ENCODE assay signal across 23 cellular contexts in genomic region chr10:15478950-15479349, GRCh38.
A peak's percentile ranks its signal among the peaks of the same experiment; 100 is the strongest.
DNase-seq lines count a peak whose midpoint lies in the region; ATAC-seq lines count a peak whose summit lies in the region.
"Had no signal": no experiment of that assay in that cellular context is flagged by ENCODE, and none has a peak within 500 bp of the region (broad histone marks: within the 10 kb centered on the region; RNA-seq: fewer than 3 reads in every experiment).

No MANE protein-coding gene starts in this region.

- peaks cover 0 to 14% (median 0%) of the 10 kb centered on the region in 11 experiments; a peak in 2 of 22 replicates for H3K36me3 ChIP-seq in BLaER1 treated with 17β-estradiol and CSF1 and Interleukin-3, amounts not matched to agents 10 nM and 100 nM
- H3K36me3 ChIP-seq in ectodermal cell (ENCODE audit: control insufficient read depth, insufficient read depth, low read length): no peaks in the 10 kb centered on the region
- H3K36me3 ChIP-seq in mucosa of rectum (ENCODE audit: control insufficient read depth in 2 of 2, insufficient read depth in 2 of 2, low read length in 2 of 2): no peaks in the 10 kb centered on the region
- H3K36me3 ChIP-seq: BE2C had no signal

- H4K20me1 ChIP-seq in BLaER1 treated with 17β-estradiol and CSF1 and Interleukin-3, amounts not matched to agents 10 nM and 100 nM: no peaks in the 10 kb centered on the region

- H3K9ac ChIP-seq in BLaER1 treated with 17β-estradiol and CSF1 and Interleukin-3, amounts not matched to agents 10 nM and 100 nM: no peak overlapping the region
- no peak overlapping the region for H3K9ac ChIP-seq in mucosa of rectum (ENCODE audit: low read depth in 1 of 2, low read length in 2 of 2)
- H3K9ac ChIP-seq: GM23248 had no signal

- peak; percentile 1 for DNase-seq in renal cortical epithelial cell (ENCODE audit: low read depth)
- no peak for DNase-seq in activated naive CD4-positive, alpha-beta T cell (lab: John Stamatoyannopoulos, UW)
- no peak for DNase-seq in kidney glomerular epithelial cell (lab: John Stamatoyannopoulos, UW)
- DNase-seq: 8988T; ACHN; AML-193; BE2C; Caco-2; CD4-positive, CD25-positive, alpha-beta regulatory T cell; CD8-positive, alpha-beta T cell; DMS 273 treated with DMSO at 0.1 percent for 48 hours; DMS79; EL; GDM1; GM23248; HCEC 1CT had no signal

- peaks cover 5 to 86% (median 83%) of the 10 kb centered on the region in 11 experiments; a peak in 20 of 22 replicates for H3K9me3 ChIP-seq in BLaER1 treated with 17β-estradiol and CSF1 and Interleukin-3, amounts not matched to agents 10 nM and 100 nM (replicated peaks in 1 of 11)
- H3K9me3 ChIP-seq in ectodermal cell (ENCODE audit: control insufficient read depth, low read length): no peaks in the 10 kb centered on the region
- H3K9me3 ChIP-seq in mucosa of rectum (ENCODE audit: control insufficient read depth in 2 of 2, low read length in 2 of 2): no peaks in the 10 kb centered on the region
- H3K9me3 ChIP-seq: A549, BE2C, Caco-2 had no signal

- H3K36me3 Mint-ChIP-seq in stimulated activated memory B cell treated with anti-CD40 and anti-IgM and Interleukin-4, amounts not matched to agents 10 μg/mL and 1 μg/mL and 100 μg/mL, for 72 hours: no peaks in the 10 kb centered on the region
- H3K36me3 Mint-ChIP-seq: CD4-positive, CD25-positive, alpha-beta regulatory T cell; CD8-positive, alpha-beta T cell had no signal

- H3K4me3 Mint-ChIP-seq in stimulated activated memory B cell treated with anti-CD40 and anti-IgM and Interleukin-4, amounts not matched to agents 10 μg/mL and 1 μg/mL and 100 μg/mL, for 72 hours: no peak overlapping the region
- H3K4me3 Mint-ChIP-seq: CD4-positive, CD25-positive, alpha-beta regulatory T cell; CD8-positive, alpha-beta T cell had no signal

- peak overlapping the region in 6 of 11 experiments; percentile 21 to 59 (median 44); a peak in 8 of 22 replicates for H3K4me2 ChIP-seq in BLaER1 treated with 17β-estradiol and CSF1 and Interleukin-3, amounts not matched to agents 10 nM and 100 nM
- H3K4me2 ChIP-seq: A549 had no signal

- H3K4me1 Mint-ChIP-seq in stimulated activated memory B cell treated with anti-CD40 and anti-IgM and Interleukin-4, amounts not matched to agents 10 μg/mL and 1 μg/mL and 100 μg/mL, for 72 hours: no peaks in the 10 kb centered on the region
- H3K4me1 Mint-ChIP-seq: CD4-positive, CD25-positive, alpha-beta regulatory T cell had no signal

- no peak overlapping the region for H3K27ac Mint-ChIP-seq in stimulated activated memory B cell treated with anti-CD40 and anti-IgM and Interleukin-4, amounts not matched to agents 10 μg/mL and 1 μg/mL and 100 μg/mL, for 72 hours
- H3K27ac Mint-ChIP-seq: CD4-positive, CD25-positive, alpha-beta regulatory T cell; CD8-positive, alpha-beta T cell had no signal

- no peak for ATAC-seq in stimulated activated memory B cell treated with anti-CD40 and anti-IgM and Interleukin-4, amounts not matched to agents 10 μg/mL and 1 μg/mL and 100 μg/mL, for 72 hours
- ATAC-seq: A549; CD8-positive, alpha-beta T cell; GM12878 had no signal

- H3K4me3 ChIP-seq in BLaER1 treated with 17β-estradiol and CSF1 and Interleukin-3, amounts not matched to agents 10 nM and 100 nM: no peak overlapping the region
- H3K4me3 ChIP-seq in ectodermal cell (ENCODE audit: insufficient read depth, low read depth, low read length) (no peak overlapping the region), mucosa of rectum (ENCODE audit: low read length in 2 of 2) (no peak overlapping the region)
- H3K4me3 ChIP-seq: A549, GM12878, GM23248 had no signal

- WGBS in ectodermal cell, 2 experiments: 68 to 75% methylated on average over 2 of the region's 2 CpGs

- peaks cover 0 to 53% (median 32%) of the 10 kb centered on the region in 10 experiments; a peak in 18 of 20 replicates for H3K4me1 ChIP-seq in BLaER1 treated with 17β-estradiol and CSF1 and Interleukin-3, amounts not matched to agents 10 nM and 100 nM
- H3K4me1 ChIP-seq in ectodermal cell (ENCODE audit: control insufficient read depth, insufficient read depth, low read length) (peaks cover 29% of the 10 kb centered on the region), mucosa of rectum (ENCODE audit: control insufficient read depth in 2 of 2, insufficient read depth in 2 of 2, low read length in 2 of 2) (peaks cover 0 to 4% of the 10 kb centered on the region in 2 donors)
- H3K4me1 ChIP-seq: A549, Caco-2 had no signal

- H3K27me3 ChIP-seq in BLaER1 treated with 17β-estradiol and CSF1 and Interleukin-3, amounts not matched to agents 10 nM and 100 nM: no peaks in the 10 kb centered on the region
- H3K27me3 ChIP-seq in ectodermal cell (ENCODE audit: control insufficient read depth, insufficient read depth, low read length, poor library complexity, severe bottlenecking) (peaks cover 11% of the 10 kb centered on the region), mucosa of rectum (ENCODE audit: control insufficient read depth in 2 of 2, insufficient read depth in 2 of 2, low read length in 2 of 2) (no peaks in the 10 kb centered on the region)
- H3K27me3 ChIP-seq: BE2C had no signal

- H3K9me3 Mint-ChIP-seq in stimulated activated memory B cell treated with anti-CD40 and anti-IgM and Interleukin-4, amounts not matched to agents 10 μg/mL and 1 μg/mL and 100 μg/mL, for 72 hours: peaks cover 4% of the 10 kb centered on the region

- no peak overlapping the region for H3K27ac ChIP-seq in BLaER1 treated with 17β-estradiol and CSF1 and Interleukin-3, amounts not matched to agents 10 nM and 100 nM
- H3K27ac ChIP-seq in ectodermal cell (ENCODE audit: insufficient read depth, low read depth, low read length, poor library complexity, severe bottlenecking) (peak overlapping the region; percentile 16), mucosa of rectum (ENCODE audit: low read depth in 2 of 2, low read length in 2 of 2) (peak overlapping the region; percentile 28 to 46)
- H3K27ac ChIP-seq: A549, C4-2B, GM23248 had no signal

- no peaks in the 10 kb centered on the region for H3K27me3 Mint-ChIP-seq in stimulated activated memory B cell treated with anti-CD40 and anti-IgM and Interleukin-4, amounts not matched to agents 10 μg/mL and 1 μg/mL and 100 μg/mL, for 72 hours

Comparison
In these comparisons a context has a peak if more than half of its experiments do, and no peak if none do; other contexts are left out.
1. H3K27ac ChIP-seq: peak in ectodermal cell (single experiment) and mucosa of rectum (2 of 2); none in BLaER1 treated with 17β-estradiol and CSF1 and Interleukin-3, amounts not matched to agents 10 nM and 100 nM (0 of 11).